17 cellular contexts compared by ENCODE assay signal in the genomic region with DNA sequence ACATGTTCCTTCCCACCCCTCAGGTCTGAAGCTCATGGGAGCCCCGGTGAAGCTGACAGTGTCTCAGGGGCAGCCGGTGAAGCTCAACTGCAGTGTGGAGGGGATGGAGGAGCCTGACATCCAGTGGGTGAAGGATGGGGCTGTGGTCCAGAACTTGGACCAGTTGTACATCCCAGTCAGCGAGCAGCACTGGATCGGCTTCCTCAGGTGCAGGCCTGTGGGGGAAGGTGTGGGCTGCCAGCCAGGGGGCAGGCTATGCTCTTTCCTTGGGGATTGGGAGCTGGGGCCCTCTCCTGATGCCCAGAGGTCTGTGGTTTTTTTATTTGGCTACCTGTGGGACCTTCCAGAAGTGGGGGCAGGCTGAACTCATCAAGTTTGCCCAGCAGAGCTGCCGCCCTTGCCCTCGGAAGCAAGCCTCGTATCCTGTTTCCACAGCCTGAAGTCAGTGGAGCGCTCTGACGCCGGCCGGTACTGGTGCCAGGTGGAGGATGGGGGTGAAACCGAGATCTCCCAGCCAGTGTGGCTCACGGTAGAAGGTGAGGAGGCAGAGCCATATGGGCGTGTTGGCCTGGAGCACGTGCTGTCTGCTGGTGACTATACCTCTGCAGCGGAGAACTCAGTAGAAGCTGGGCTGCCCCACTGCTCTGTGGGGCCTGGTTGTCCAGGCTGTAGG. TPM values are rescaled to one million over a fixed set of nuclear protein-coding genes. Genes with fewer than 3 reads are reported as not detected.
DNase-seq lines count a peak whose midpoint lies in the region; ATAC-seq and TF ChIP-seq lines count a peak whose summit lies in the region.
"Had no signal": no experiment of that assay in that cellular context is flagged by ENCODE, and none has a peak within 500 bp of the region (broad histone marks: within the 10 kb centered on the region; RNA-seq: fewer than 3 reads in every experiment).

No MANE protein-coding gene starts in this region.

- H3K27ac ChIP-seq in mesendoderm (ENCODE audit: low read depth, low read length) = no peak overlapping the region
- H3K27ac ChIP-seq in uterus = peak overlapping the region; percentile 71 to 79
- no peak overlapping the region for H3K27ac ChIP-seq in suprapubic skin
- H3K27ac ChIP-seq: gastrocnemius medialis had no signal

- H2AK5ac ChIP-seq in mesendoderm (ENCODE audit: low read length) = no peak overlapping the region

- TF ChIP-seq CTCF in uterus (IDR thresholded peaks at IDR 0.05) (no peak), suprapubic skin (IDR thresholded peaks at IDR 0.05) (no peak)

- peak overlapping the region; percentile 1 for H3K23ac ChIP-seq in mesendoderm (ENCODE audit: low read length)

- intact Hi-C loops in Right ventricle myocardium superior (cut with DNase I) = no loop called here
- intact Hi-C loops in cardiac septum (cut with DNase I) = loop anchor here (2.0 kb wide), 1 partner anchor 24 kb away; no protein-coding TSS in a partner anchor
- intact Hi-C loops in uterus (cut with DNase I; ENCODE audit: low total_unique reads) = no loop called here

- H3K4me2 ChIP-seq in mesendoderm (ENCODE audit: low read length) = no peak overlapping the region

- H2BK5ac ChIP-seq in mesendoderm (ENCODE audit: low read length) = no peak overlapping the region

- H3K4me1 ChIP-seq in mesendoderm (ENCODE audit: control insufficient read depth, low read depth, low read length) (peaks cover 39% of the 10 kb centered on the region), uterus (peaks cover 4 to 12% of the 10 kb centered on the region in 2 donors), suprapubic skin (peaks cover 48% of the 10 kb centered on the region)

- peaks cover 26% of the 10 kb centered on the region for H3K79me1 ChIP-seq in mesendoderm (ENCODE audit: low read length)

- no peak for TF ChIP-seq POLR2A in uterus (IDR thresholded peaks at IDR 0.05)
- TF ChIP-seq POLR2A in suprapubic skin (IDR thresholded peaks at IDR 0.05) = no peak

- peak overlapping the region; percentile 82 for H3K9ac ChIP-seq in mesendoderm (ENCODE audit: low read length)

- no peak for ATAC-seq in Right ventricle myocardium superior (ENCODE audit: poor library complexity)
- ATAC-seq in GM18858 (IDR thresholded peaks at IDR 0.05; ENCODE audit: unreplicated experiment) = no peak
- ATAC-seq: gastrocnemius medialis, PC-3, SK-N-SH treated with all-trans-retinoic acid at 6 μM for 48 hours had no signal

- no CpG with 5 or more reads among the region's 16 CpGs for WGBS in mesendoderm (ENCODE audit: extremely low coverage, insufficient coverage, low lambda C conversion rate)
- WGBS in suprapubic skin = 88% methylated on average over 5 of the region's 16 CpGs

- no peak overlapping the region for H2BK15ac ChIP-seq in mesendoderm (replicated peaks; ENCODE audit: low read depth)

- H3K79me2 ChIP-seq in mesendoderm (ENCODE audit: control insufficient read depth, insufficient read depth, low read length) = peaks cover 19% of the 10 kb centered on the region

- H3K36me3 ChIP-seq in mesendoderm (ENCODE audit: control insufficient read depth, insufficient read depth, low read length) (peaks cover 5% of the 10 kb centered on the region), uterus (no peaks in the 10 kb centered on the region), suprapubic skin (peaks cover 4% of the 10 kb centered on the region)
- H3K36me3 ChIP-seq: gastrocnemius medialis had no signal

- H3K4me3 ChIP-seq in mesendoderm (ENCODE audit: low read length) = no peak overlapping the region
- no peak overlapping the region for H3K4me3 ChIP-seq in uterus
- H3K4me3 ChIP-seq in suprapubic skin = no peak overlapping the region
- H3K4me3 ChIP-seq: gastrocnemius medialis had no signal

- H3K56ac ChIP-seq in mesendoderm (ENCODE audit: low read length) = peak overlapping the region; percentile 93

- no peak overlapping the region for H3K18ac ChIP-seq in mesendoderm (ENCODE audit: low read length)

- DNase-seq in Right ventricle myocardium superior (peak; percentile 40), cardiac septum (ENCODE audit: low spot score) (no peak), cerebellar cortex (ENCODE audit: low spot score) (peak; percentile 76), mesendoderm (no peak), uterus (peak in 1 of 2 donors; percentile 27), suprapubic skin (ENCODE audit: low spot score in 2 of 2) (no peak)
- DNase-seq in NK-92 treated with Interleukin-12 subunit alpha and Interleukin-12 subunit beta, amount 100 ng/mL, for 24 hours (lab: John Stamatoyannopoulos, UW) = no peak
- DNase-seq: activated naive CD4-positive, alpha-beta T cell treated with Interleukin-2 at 50 U/mL for 16 hours; NCI-H1417 treated with DMSO at 0.1 percent for 48 hours; NCI-H510A treated with DMSO at 0.1 percent for 48 hours; PC-3; stimulated activated CD4-positive, alpha-beta T cell treated with anti-CD3 and anti-CD28 coated beads, Interleukin-1b, Interleukin-23, amount 100 ng/mL, for 48 hours; stimulated activated CD8-positive, alpha-beta memory T cell treated with anti-CD3 and anti-CD28 coated beads, Interleukin-4, amount 100 ng/mL, for 48 hours had no signal

- H4K8ac ChIP-seq in mesendoderm (ENCODE audit: low read depth, low read length) = no peak overlapping the region

- no peak for TF ChIP-seq EP300 in suprapubic skin (IDR thresholded peaks at IDR 0.05)

- no peak overlapping the region for H2BK120ac ChIP-seq in mesendoderm (ENCODE audit: low read depth, low read length)

- H3K9me3 ChIP-seq in uterus = no peaks in the 10 kb centered on the region
- no peaks in the 10 kb centered on the region for H3K9me3 ChIP-seq in suprapubic skin
- H3K9me3 ChIP-seq: gastrocnemius medialis had no signal

- H3K27me3 ChIP-seq in mesendoderm (ENCODE audit: insufficient read depth, low read length, poor library complexity) = no peaks in the 10 kb centered on the region
- H3K27me3 ChIP-seq in uterus = no peaks in the 10 kb centered on the region
- no peaks in the 10 kb centered on the region for H3K27me3 ChIP-seq in suprapubic skin

- H3K4ac ChIP-seq in mesendoderm (ENCODE audit: low read depth, low read length) = no peak overlapping the region

- no peak overlapping the region for H4K5ac ChIP-seq in mesendoderm (ENCODE audit: low read length)

RNA-seq across cellular contexts. Expression of a gene that starts 2.2 kb away (rescaled TPM):
- 4.3 TPM for total RNA-seq in Right ventricle myocardium superior
- 3.6 TPM for total RNA-seq in cardiac septum
- 38.3 TPM for polyA plus RNA-seq in mesendoderm (2013, experiment 1 of 2)
- polyA plus RNA-seq in mesendoderm (2013, experiment 2 of 2) = 37.8 TPM
- 10 to 100 TPM in 3 of 4 donors, 1 to 10 TPM in 1; 6.5 to 34.8 (median 24.3) TPM for total RNA-seq in uterus
- total RNA-seq in suprapubic skin = 10 to 100 TPM; 19.2 to 39.4 (median 39.0) TPM

RNA-seq across cellular contexts. Expression of a gene that starts 17.2 kb away (rescaled TPM):
- 26.4 TPM for total RNA-seq in Right ventricle myocardium superior
- 18.5 TPM for total RNA-seq in cardiac septum
- polyA plus RNA-seq in mesendoderm (2013, experiment 1 of 2) = 37.7 TPM
- 34.9 TPM for polyA plus RNA-seq in mesendoderm (2013, experiment 2 of 2)
- 10 to 100 TPM in 3 of 4 donors, 1 to 10 TPM in 1; 3.8 to 42.5 (median 25.8) TPM for total RNA-seq in uterus
- 10 to 100 TPM; 21.6 to 50.2 (median 44.3) TPM for total RNA-seq in suprapubic skin

RNA-seq across cellular contexts. Expression of a gene that starts 47.6 kb away (rescaled TPM):
- total RNA-seq in Right ventricle myocardium superior = 1.1 TPM
- total RNA-seq in cardiac septum = 0.65 TPM
- 0.15 TPM for polyA plus RNA-seq in mesendoderm (2013, experiment 1 of 2)
- polyA plus RNA-seq in mesendoderm (2013, experiment 2 of 2) = 0.14 TPM
- total RNA-seq in uterus = under 1 TPM in 2 of 4 donors, not detected in 2; 0.24 to 0.55 TPM
- 1 to 10 TPM in 1 of 4 donors, under 1 TPM in 3; 0.57 to 2.8 (median 0.66) TPM for total RNA-seq in suprapubic skin
- polyA plus RNA-seq: keratinocyte had no signal

Comparison
In these comparisons a context has a peak if more than half of its experiments do, and no peak if none do; other contexts are left out.
1. DNase-seq: peak in Right ventricle myocardium superior (single experiment) and cerebellar cortex (single experiment); none in cardiac septum (single experiment), mesendoderm (single experiment), NK-92 treated with Interleukin-12 subunit alpha and Interleukin-12 subunit beta, amount 100 ng/mL, for 24 hours (single experiment) and suprapubic skin (0 of 2).
2. H3K27ac ChIP-seq: peak in uterus (2 of 2); none in mesendoderm (single experiment) and suprapubic skin (single experiment).